ENCODE assay signal across 10 cellular contexts in the genomic region with DNA sequence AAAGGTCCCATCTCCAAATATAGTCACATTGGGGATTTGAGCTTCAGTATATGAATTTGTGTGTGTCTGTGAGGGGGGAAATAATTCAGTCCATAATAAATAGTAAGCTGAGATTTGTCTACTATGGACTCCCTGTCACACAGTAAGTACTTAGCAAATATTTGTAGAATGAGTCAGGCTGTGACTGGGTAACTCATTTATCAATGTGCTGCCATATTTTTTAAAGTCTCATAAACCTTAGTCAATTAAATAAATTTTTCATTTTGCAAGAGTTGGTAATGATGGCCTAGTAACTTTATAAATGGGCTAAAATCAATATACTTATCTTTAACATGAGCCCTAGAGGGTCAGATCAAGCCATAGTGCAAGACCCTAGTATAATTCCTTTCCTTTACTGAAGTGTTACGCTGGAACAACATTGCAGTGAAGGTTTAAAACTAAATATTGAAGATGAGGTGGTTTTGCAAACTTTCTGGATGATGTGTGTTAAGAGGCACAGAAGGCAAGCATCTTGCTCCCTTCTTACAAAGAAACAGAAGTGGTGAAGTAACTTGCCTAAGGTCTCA.
A peak's percentile ranks its signal among the peaks of the same experiment; 100 is the strongest.
DNase-seq lines count a peak whose midpoint lies in the region; ATAC-seq, FAIRE-seq and TF ChIP-seq lines count a peak whose summit lies in the region.
"Had no signal": no experiment of that assay in that cellular context is flagged by ENCODE, and none has a peak within 500 bp of the region (broad histone marks: within the 10 kb centered on the region; RNA-seq: fewer than 3 reads in every experiment).

No MANE protein-coding gene starts in this region.

- WGBS in A549 (ENCODE audit: missing lambda C conversion rate): 0% methylated on average over 1 of the region's 1 CpG

- TF ChIP-seq CTCF in A549 (IDR thresholded peaks at IDR 0.05) (no peak), VCaP (conservative IDR thresholded peaks at IDR 0.05) (no peak)

- POLR2A ChIA-PET in A549 (lab: Yijun Ruan, JAX): no interaction called here

- CTCF ChIA-PET in A549 (lab: Yijun Ruan, JAX): no interaction called here

- no peak; a peak in 1 of 5 replicates for TF ChIP-seq EP300 in A549 (IDR thresholded peaks at IDR 0.05)

- peaks cover 29% of the 10 kb centered on the region for H3K4me1 ChIP-seq in A549

- TF ChIP-seq POLR2A in A549 (IDR thresholded peaks at IDR 0.05; ENCODE audit: low read length): no peak

- FAIRE-seq in A549 (lab: Jason Lieb, UNC): no peak

- H3K4me3 ChIP-seq in A549: no peak overlapping the region
- H3K4me3 ChIP-seq: vagina had no signal

- H3K27ac ChIP-seq in A549 (peak overlapping the region; percentile 55 to 70; a peak in 4 of 6 replicates), VCaP (peak overlapping the region; percentile 82)
- H3K27ac ChIP-seq: vagina had no signal

- TF ChIP-seq RAD21 in A549 (conservative IDR thresholded peaks at IDR 0.05 in 1 of 2, IDR thresholded peaks at IDR 0.05 in 1 of 2): no peak

- H3K9me3 ChIP-seq in A549: no peaks in the 10 kb centered on the region
- H3K9me3 ChIP-seq: vagina had no signal

- peak overlapping the region; percentile 68 for H3K4me2 ChIP-seq in A549

- DNase-seq in A549 (ENCODE audit: low read depth in 1 of 2, low spot score in 1 of 2) (peak in 1 of 2 experiments; percentile 53), HT-29 (ENCODE audit: low spot score) (peak; percentile 82), kidney glomerular epithelial cell (lab: John Stamatoyannopoulos, UW) (peak; percentile 38), SK-N-DZ (ENCODE audit: low spot score) (no peak), activated gamma-delta T cell treated with Interleukin-2 at 50 U/mL for 16 hours (no peak), COLO668 (lab: John Stamatoyannopoulos, UW; ENCODE audit: unreplicated experiment) (no peak)
- DNase-seq: NCI-H2171 treated with DMSO at 0.1 percent for 48 hours had no signal

- ATAC-seq in A549: peak; percentile 62 to 89; a peak in 4 of 6 replicates
- ATAC-seq in HG02642 (IDR thresholded peaks at IDR 0.05; ENCODE audit: poor library complexity, unreplicated experiment): no peak

TF ChIP-seq in A549, 52 proteins besides CTCF, POLR2A, EP300 and RAD21:
- no peak for TF ChIP-seq BHLHE40 (IDR thresholded peaks at IDR 0.05; ENCODE audit: low read depth, low read length)
- no peak for TF ChIP-seq PHF8 (IDR thresholded peaks at IDR 0.05; ENCODE audit: borderline replicate concordance, low read depth)
- no peak for TF ChIP-seq NFE2L2 (conservative IDR thresholded peaks at IDR 0.05; ENCODE audit: low read length)
- TF ChIP-seq, protein P1, sequence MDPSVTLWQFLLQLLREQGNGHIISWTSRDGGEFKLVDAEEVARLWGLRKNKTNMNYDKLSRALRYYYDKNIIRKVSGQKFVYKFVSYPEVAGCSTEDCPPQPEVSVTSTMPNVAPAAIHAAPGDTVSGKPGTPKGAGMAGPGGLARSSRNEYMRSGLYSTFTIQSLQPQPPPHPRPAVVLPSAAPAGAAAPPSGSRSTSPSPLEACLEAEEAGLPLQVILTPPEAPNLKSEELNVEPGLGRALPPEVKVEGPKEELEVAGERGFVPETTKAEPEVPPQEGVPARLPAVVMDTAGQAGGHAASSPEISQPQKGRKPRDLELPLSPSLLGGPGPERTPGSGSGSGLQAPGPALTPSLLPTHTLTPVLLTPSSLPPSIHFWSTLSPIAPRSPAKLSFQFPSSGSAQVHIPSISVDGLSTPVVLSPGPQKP (IDR thresholded peaks at IDR 0.05; ENCODE audit: low read depth, low read length): no peak
- peak; percentile 70 for TF ChIP-seq HOXB5 (CRISPR knock-in tag; IDR thresholded peaks at IDR 0.05)
- TF ChIP-seq FOSB (CRISPR knock-in tag; IDR thresholded peaks at IDR 0.05): no peak
- no peak for TF ChIP-seq CBX8 (IDR thresholded peaks at IDR 0.05)
- no peak for TF ChIP-seq CEBPB (IDR thresholded peaks at IDR 0.05)
- TF ChIP-seq GATA3 (IDR thresholded peaks at IDR 0.05; ENCODE audit: borderline replicate concordance): peak; percentile 62; the same call in 1 of the 2 replicates
- TF ChIP-seq EHMT2 (IDR thresholded peaks at IDR 0.05; ENCODE audit: low read depth): no peak
- peak; percentile 36; the same call in 1 of the 2 replicates for TF ChIP-seq JUNB (IDR thresholded peaks at IDR 0.05)
- TF ChIP-seq, protein P2, sequence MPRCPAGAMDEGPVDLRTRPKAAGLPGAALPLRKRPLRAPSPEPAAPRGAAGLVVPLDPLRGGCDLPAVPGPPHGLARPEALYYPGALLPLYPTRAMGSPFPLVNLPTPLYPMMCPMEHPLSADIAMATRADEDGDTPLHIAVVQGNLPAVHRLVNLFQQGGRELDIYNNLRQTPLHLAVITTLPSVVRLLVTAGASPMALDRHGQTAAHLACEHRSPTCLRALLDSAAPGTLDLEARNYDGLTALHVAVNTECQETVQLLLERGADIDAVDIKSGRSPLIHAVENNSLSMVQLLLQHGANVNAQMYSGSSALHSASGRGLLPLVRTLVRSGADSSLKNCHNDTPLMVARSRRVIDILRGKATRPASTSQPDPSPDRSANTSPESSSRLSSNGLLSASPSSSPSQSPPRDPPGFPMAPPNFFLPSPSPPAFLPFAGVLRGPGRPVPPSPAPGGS (IDR thresholded peaks at IDR 0.05): no peak
- TF ChIP-seq ZSCAN20 (CRISPR knock-in tag; IDR thresholded peaks at IDR 0.05): no peak
- TF ChIP-seq POLR2AphosphoS2 (conservative IDR thresholded peaks at IDR 0.05; ENCODE audit: low read length): no peak
- no peak for TF ChIP-seq E2F6 (IDR thresholded peaks at IDR 0.05; ENCODE audit: borderline replicate concordance, low read depth)
- no peak for TF ChIP-seq USF2 (IDR thresholded peaks at IDR 0.05)
- TF ChIP-seq KDM1A (IDR thresholded peaks at IDR 0.05; ENCODE audit: low read depth): no peak
- TF ChIP-seq TP53 (CRISPR knock-in tag; IDR thresholded peaks at IDR 0.05): no peak
- TF ChIP-seq FOSL2 (IDR thresholded peaks at IDR 0.05): 0 out of 2 replicates have a peak, but pooled peaks have one; percentile 13
- TF ChIP-seq FOSL2 (CRISPR knock-in tag; IDR thresholded peaks at IDR 0.05): peak; percentile 67
- TF ChIP-seq, protein P3, sequence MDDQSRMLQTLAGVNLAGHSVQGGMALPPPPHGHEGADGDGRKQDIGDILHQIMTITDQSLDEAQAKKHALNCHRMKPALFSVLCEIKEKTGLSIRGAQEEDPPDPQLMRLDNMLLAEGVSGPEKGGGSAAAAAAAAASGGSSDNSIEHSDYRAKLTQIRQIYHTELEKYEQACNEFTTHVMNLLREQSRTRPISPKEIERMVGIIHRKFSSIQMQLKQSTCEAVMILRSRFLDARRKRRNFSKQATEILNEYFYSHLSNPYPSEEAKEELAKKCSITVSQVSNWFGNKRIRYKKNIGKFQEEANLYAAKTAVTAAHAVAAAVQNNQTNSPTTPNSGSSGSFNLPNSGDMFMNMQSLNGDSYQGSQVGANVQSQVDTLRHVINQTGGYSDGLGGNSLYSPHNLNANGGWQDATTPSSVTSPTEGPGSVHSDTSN (IDR thresholded peaks at IDR 0.05): no peak
- TF ChIP-seq EHF (CRISPR knock-in tag; IDR thresholded peaks at IDR 0.05): no peak
- no peak for TF ChIP-seq CBX2 (IDR thresholded peaks at IDR 0.05; ENCODE audit: borderline replicate concordance, low read depth)

Comparison
In these comparisons a context has a peak if more than half of its experiments do, and no peak if none do; other contexts are left out.
1. DNase-seq: peak in HT-29 (single experiment) and kidney glomerular epithelial cell (single experiment); none in SK-N-DZ (single experiment), activated gamma-delta T cell treated with Interleukin-2 at 50 U/mL for 16 hours (single experiment) and COLO668 (single experiment).